14 cellular contexts compared by ENCODE assay signal in genomic region chr22:48631288-48631687, GRCh38.
"Had no signal": no experiment of that assay in that cellular context is flagged by ENCODE, and none has a peak within 500 bp of the region (broad histone marks: within the 10 kb centered on the region; RNA-seq: fewer than 3 reads in every experiment).

No MANE protein-coding gene starts in this region.

- H3K27ac ChIP-seq: left ventricle myocardium inferior, psoas muscle, suprapubic skin, VCaP had no signal

- DNase-seq: activated CD4-positive, alpha-beta T cell treated with anti-CD3 and anti-CD28 coated beads for 1 hour; activated CD4-positive, alpha-beta T cell treated with anti-CD3 and anti-CD28 coated beads, Interleukin-2, amount 50 U/mL, for 4 hours; activated gamma-delta T cell; activated T-cell treated with anti-CD3 and anti-CD28 coated beads, Interleukin-2, amount 50 U/mL, for 72 hours; foreskin melanocyte; left ventricle myocardium inferior; mammary epithelial cell; psoas muscle; stimulated activated CD4-positive, alpha-beta T cell treated with anti-CD3 and anti-CD28 coated beads, Interleukin-2, amount 100 ng/mL, for 24 hours; stimulated activated naive CD8-positive, alpha-beta T cell treated with anti-CD3 and anti-CD28 coated beads, Interleukin-15, Interleukin-2, amounts not matched to agents 100 U/mL and 50 U/mL, for 24 hours; T-helper 2 cell had no signal

- H3K9me3 ChIP-seq: left ventricle myocardium inferior, psoas muscle, suprapubic skin had no signal

- H3K4me1 ChIP-seq: left ventricle myocardium inferior, psoas muscle, suprapubic skin had no signal

- H3K4me3 ChIP-seq: left ventricle myocardium inferior, psoas muscle, suprapubic skin had no signal

- H3K36me3 ChIP-seq: left ventricle myocardium inferior, suprapubic skin had no signal

- ATAC-seq: activated T-cell treated with anti-CD3 and anti-CD28 coated beads, Interleukin-2, amount 50 U/mL, for 72 hours; psoas muscle; right cardiac atrium; stimulated activated naive CD8-positive, alpha-beta T cell treated with anti-CD3 and anti-CD28 coated beads, Interleukin-15, Interleukin-2, amounts not matched to agents 100 U/mL and 50 U/mL, for 24 hours had no signal
